In genomic region chr14:103499709-103500108, GRCh38 we compare ENCODE assay signal across 10 cellular contexts. TPM values are rescaled to one million over a fixed set of nuclear protein-coding genes. Genes with fewer than 3 reads are reported as not detected.
DNase-seq lines count a peak whose midpoint lies in the region; ATAC-seq and TF ChIP-seq lines count a peak whose summit lies in the region.
"Had no signal": no experiment of that assay in that cellular context is flagged by ENCODE, and none has a peak within 500 bp of the region (broad histone marks: within the 10 kb centered on the region; RNA-seq: fewer than 3 reads in every experiment).

No MANE protein-coding gene starts in this region.

- no peak for TF ChIP-seq EP300 in SK-N-SH (IDR thresholded peaks at IDR 0.05; ENCODE audit: borderline replicate concordance in 1 of 2, low read depth in 1 of 2, low read length in 1 of 2)

- H3K4me1 Mint-ChIP-seq in effector memory CD8-positive, alpha-beta T cell (ENCODE audit: low read depth in 2 of 2), result peaks cover 9 to 16% of the 10 kb centered on the region in 2 donors

- TF ChIP-seq POLR2A in IMR-90 (IDR thresholded peaks at IDR 0.05; ENCODE audit: low read depth, low read length), result no peak

- no peak overlapping the region for H3K18ac ChIP-seq in IMR-90 (ENCODE audit: low read depth, low read length)

- H3K27me3 ChIP-seq in SK-N-SH (ENCODE audit: insufficient read depth), result no peaks in the 10 kb centered on the region
- no peaks in the 10 kb centered on the region for H3K27me3 ChIP-seq in IMR-90 (ENCODE audit: control insufficient read depth, insufficient read depth, low read length)
- H3K27me3 ChIP-seq: hepatocyte had no signal

- H2BK5ac ChIP-seq in IMR-90 (ENCODE audit: low read depth, low read length, poor library complexity, severe bottlenecking), result no peak overlapping the region

- H2AFZ ChIP-seq in SK-N-SH (ENCODE audit: low read depth) (no peak overlapping the region), IMR-90 (replicated peaks; ENCODE audit: low read length, poor library complexity) (no peak overlapping the region)
- H2AFZ ChIP-seq: hepatocyte had no signal

- peaks cover 2% of the 10 kb centered on the region; the same call in 1 of the 2 replicates for H3K9me1 ChIP-seq in IMR-90 (ENCODE audit: insufficient read depth, low read length)

- H3K27ac Mint-ChIP-seq in effector memory CD8-positive, alpha-beta T cell, result peak overlapping the region; percentile 3 to 62

- peaks cover 0 to 6% of the 10 kb centered on the region in 2 experiments; a peak in 1 of 4 replicates for H3K4me1 ChIP-seq in SK-N-SH (ENCODE audit: control insufficient read depth in 1 of 2, insufficient read depth in 2 of 2, low read depth in 1 of 2, low read length in 1 of 2)
- H3K4me1 ChIP-seq in IMR-90 (ENCODE audit: control insufficient read depth, insufficient read depth, low read length), result no peaks in the 10 kb centered on the region; the same call in 1 of the 2 replicates

- 70% methylated on average over 10 of the region's 10 CpGs for WGBS in SK-N-SH (ENCODE audit: low lambda C conversion rate)
- 83% methylated on average over 4 of the region's 10 CpGs; no CpG with 5 or more reads in 1 of the 2 experiments for WGBS in IMR-90 (ENCODE audit: extremely low coverage in 2 of 2, insufficient read length in 1 of 2), 2 experiments

- intact Hi-C loops in IMR-90 (cut with micrococcal nuclease), result loop anchor here (1.0 kb wide), 1 partner anchor 47 kb away; no protein-coding TSS in a partner anchor
- intact Hi-C loops in posterior vena cava (cut with DNase I), result loop anchor here (1.0 to 5.0 kb wide), 2 partner anchors 25 to 48 kb away; no protein-coding TSS in a partner anchor

- H4K20me1 ChIP-seq in SK-N-SH (ENCODE audit: insufficient read depth), result no peaks in the 10 kb centered on the region
- peaks cover 32% of the 10 kb centered on the region for H4K20me1 ChIP-seq in IMR-90 (ENCODE audit: insufficient read depth, low read length)

- H3K4me2 ChIP-seq in SK-N-SH (no peak overlapping the region), IMR-90 (ENCODE audit: low read depth, low read length) (no peak overlapping the region)
- H3K4me2 ChIP-seq: hepatocyte had no signal

- TF ChIP-seq RAD21 in SK-N-SH (IDR thresholded peaks at IDR 0.05; ENCODE audit: low read length) (no peak), IMR-90 (IDR thresholded peaks at IDR 0.05; ENCODE audit: low read length) (no peak)

- H3K4ac ChIP-seq in IMR-90 (ENCODE audit: low read depth, low read length), result no peak overlapping the region

- H2BK120ac ChIP-seq in IMR-90 (ENCODE audit: low read depth, low read length), result no peak overlapping the region

- H2AK5ac ChIP-seq in IMR-90 (ENCODE audit: low read depth, low read length), result no peak overlapping the region

- peaks cover 16% of the 10 kb centered on the region; the same call in 1 of the 2 replicates for H3K79me2 ChIP-seq in SK-N-SH (ENCODE audit: insufficient read depth)

- no peaks in the 10 kb centered on the region for H3K9me2 ChIP-seq in SK-N-SH

- TF ChIP-seq CTCF in SK-N-SH (IDR thresholded peaks at IDR 0.05), result no peak
- TF ChIP-seq CTCF in IMR-90 (conservative IDR thresholded peaks at IDR 0.05; ENCODE audit: low read depth, low read length), result no peak

- H3K9ac ChIP-seq in SK-N-SH (no peak overlapping the region), IMR-90 (ENCODE audit: low read depth, low read length) (no peak overlapping the region)

- H3K27ac ChIP-seq in SK-N-SH (ENCODE audit: low read depth in 2 of 2, low read length in 1 of 2) (no peak overlapping the region), IMR-90 (ENCODE audit: insufficient read depth, low read length) (no peak overlapping the region)
- H3K27ac ChIP-seq: hepatocyte had no signal

- DNase-seq in SK-N-SH (no peak), IMR-90 (no peak), posterior vena cava (ENCODE audit: low spot score) (peak; percentile 36), NOMO-1 treated with dmso at 0.1 percent for 144 hours (lab: John Stamatoyannopoulos, UW; ENCODE audit: unreplicated experiment) (no peak)
- DNase-seq in effector memory CD8-positive, alpha-beta T cell, result no peak
- no peak for DNase-seq in activated CD8-positive, alpha-beta memory T cell treated with anti-CD3 and anti-CD28 coated beads, Interleukin-2, amount 50 U/mL, for 48 hours

- H2AK9ac ChIP-seq in IMR-90 (replicated peaks; ENCODE audit: low read depth, low read length, poor library complexity), result no peak overlapping the region

- H3K9me3 Mint-ChIP-seq in effector memory CD8-positive, alpha-beta T cell, result no peaks in the 10 kb centered on the region
- H3K9me3 Mint-ChIP-seq: neural crest cell had no signal

- BruUV-seq in IMR-90 (replicated peaks; lab: Mats Ljungman, UMichigan), result no TSS peak

- no peak overlapping the region for H2BK20ac ChIP-seq in IMR-90 (ENCODE audit: low read depth, low read length)

- no peak overlapping the region for H3K23ac ChIP-seq in IMR-90 (ENCODE audit: low read depth, low read length)

- no peak overlapping the region for H4K8ac ChIP-seq in IMR-90 (ENCODE audit: low read depth in 2 of 2, low read length in 2 of 2)

- CTCF ChIA-PET in SK-N-SH (lab: Yijun Ruan, JAX) (interaction anchor here (0.5 to 9.3 kb wide), 24 partner anchors 8 to 289 kb away, joined by 3 to 120 read pairs (median 6); partner anchors contain the start of gene TRMT61A), IMR-90 (lab: Yijun Ruan, JAX) (interaction anchor here (0.5 to 1.3 kb wide), 3 partner anchors 9 to 144 kb away, joined by 3 to 5 read pairs (median 4); no protein-coding TSS in a partner anchor)

- no peak overlapping the region for H3K4me3 Mint-ChIP-seq in effector memory CD8-positive, alpha-beta T cell
- H3K4me3 Mint-ChIP-seq: neural crest cell had no signal

- POLR2A ChIA-PET in SK-N-SH (lab: Yijun Ruan, JAX) (interaction anchor here (0.8 kb wide), 1 partner anchor 10 kb away, joined by 4 read pairs; no protein-coding TSS in a partner anchor), IMR-90 (lab: Charles Lee; ENCODE audit: unreplicated experiment) (no interaction called here)

- H3K4me3 ChIP-seq in SK-N-SH (ENCODE audit: low read depth in 2 of 2, low read length in 1 of 2) (0 out of 4 replicates have a peak overlapping the region, but pooled peaks of 1 of the 2 experiments have one; percentile 16), IMR-90 (ENCODE audit: insufficient read depth, low read depth, low read length) (no peak overlapping the region)
- H3K4me3 ChIP-seq: hepatocyte had no signal

- H3F3A ChIP-seq in SK-N-SH (replicated peaks; ENCODE audit: insufficient read depth), result peaks cover 19% of the 10 kb centered on the region

- H3K14ac ChIP-seq in IMR-90 (replicated peaks; ENCODE audit: low read depth, low read length), result no peak overlapping the region

- peak; percentile 62 for ATAC-seq in SK-N-SH treated with all-trans-retinoic acid at 6 μM for 48 hours
- ATAC-seq in IMR-90 (ENCODE audit: low read depth), result peak; percentile 35
- no peak for ATAC-seq in effector memory CD8-positive, alpha-beta T cell (replicated peaks)
- no peak for ATAC-seq in HG02763 (IDR thresholded peaks at IDR 0.05; ENCODE audit: unreplicated experiment)

- in situ Hi-C loops in IMR-90 (cut with MboI; ENCODE audit: low sequenced_read_pairs), result no loop called here

- H3K36me3 Mint-ChIP-seq in effector memory CD8-positive, alpha-beta T cell (ENCODE audit: insufficient read depth), result peaks cover 75% of the 10 kb centered on the region

- peaks cover 39 to 65% of the 10 kb centered on the region in 2 experiments for H3K79me1 ChIP-seq in IMR-90 (ENCODE audit: low read depth in 1 of 2, low read length in 2 of 2)

- dilution Hi-C loops in IMR-90 (cut with HindIII; ENCODE audit: low sequenced_read_pairs, unreplicated experiment), result no loop called here

- peaks cover 48 to 60% of the 10 kb centered on the region in 2 experiments for H3K36me3 ChIP-seq in SK-N-SH (replicated peaks in 1 of 2; ENCODE audit: control insufficient read depth in 1 of 2, insufficient read depth in 2 of 2, low read length in 1 of 2)
- H3K36me3 ChIP-seq in IMR-90 (ENCODE audit: control insufficient read depth, insufficient read depth, low read length), result peaks cover 57% of the 10 kb centered on the region

- no peak overlapping the region for H4K91ac ChIP-seq in IMR-90 (ENCODE audit: insufficient read depth, low read depth, low read length)

- no peak overlapping the region for H3K56ac ChIP-seq in IMR-90 (ENCODE audit: extremely low read depth, insufficient read depth, low read length)

- no peaks in the 10 kb centered on the region for H3K27me3 Mint-ChIP-seq in effector memory CD8-positive, alpha-beta T cell

- H4K5ac ChIP-seq in IMR-90 (ENCODE audit: low read depth, low read length), result no peak overlapping the region

- no peak overlapping the region for H2BK15ac ChIP-seq in IMR-90 (ENCODE audit: low read depth, low read length)

- no peaks in the 10 kb centered on the region for H3K9me3 ChIP-seq in SK-N-SH
- H3K9me3 ChIP-seq in IMR-90 (ENCODE audit: control insufficient read depth, insufficient read depth, low read length), result no peaks in the 10 kb centered on the region

TF ChIP-seq in SK-N-SH treated with all-trans-retinoic acid at 6 μM for 48 hours, 23 proteins besides CTCF, POLR2A, EP300 and RAD21 (continues in another document):
- no peak for TF ChIP-seq ZNF8 (CRISPR knock-in tag; IDR thresholded peaks at IDR 0.05)
- TF ChIP-seq ZNF565 (CRISPR knock-in tag; conservative IDR thresholded peaks at IDR 0.05; ENCODE audit: low read depth), result no peak

TF ChIP-seq in SK-N-SH, 30 proteins besides CTCF, POLR2A, EP300 and RAD21 (continues in another document):
- TF ChIP-seq, protein P1, sequence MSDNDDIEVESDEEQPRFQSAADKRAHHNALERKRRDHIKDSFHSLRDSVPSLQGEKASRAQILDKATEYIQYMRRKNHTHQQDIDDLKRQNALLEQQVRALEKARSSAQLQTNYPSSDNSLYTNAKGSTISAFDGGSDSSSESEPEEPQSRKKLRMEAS (IDR thresholded peaks at IDR 0.05; ENCODE audit: low read depth), result no peak

TF ChIP-seq in IMR-90, 13 proteins besides CTCF, POLR2A, EP300 and RAD21 (continues in another document):
- TF ChIP-seq MXI1 (IDR thresholded peaks at IDR 0.05; ENCODE audit: borderline replicate concordance, low read depth, low read length), result no peak

RNA-seq across cellular contexts. Expression of gene CKB, which starts 22.9 kb away (rescaled TPM):
- polyA plus RNA-seq in SK-N-SH (2012; rRNA removed), result 47.6 and 53.0 TPM in 2 replicates
- 24.1 and 41.5 TPM in 2 replicates for polyA plus RNA-seq in SK-N-SH (2012; cell fraction: cytosol; rRNA removed)
- polyA plus RNA-seq in SK-N-SH (2012; cell fraction: nucleus; rRNA removed), result 111 and 208 TPM in 2 replicates
- total RNA-seq in IMR-90 (2012; rRNA removed), result 17.7 and 31.7 TPM in 2 replicates
- 82.6 and 120 TPM in 2 replicates for polyA plus RNA-seq in IMR-90 (2012; rRNA removed)
- polyA plus RNA-seq in IMR-90 (2012; cell fraction: cytosol; rRNA removed), result 55.5 and 84.4 TPM in 2 replicates
- 78.1 and 241 TPM in 2 replicates for polyA plus RNA-seq in IMR-90 (2012; cell fraction: nucleus; rRNA removed; ENCODE audit: low replicate concordance)
- total RNA-seq in posterior vena cava, result 100 to 1,000 TPM; 354 to 709 TPM

RNA-seq across cellular contexts. Expression of gene TRMT61A, which starts 29.3 kb away (rescaled TPM):
- polyA plus RNA-seq in SK-N-SH (2012; rRNA removed) (15.8 and 18.1 TPM in 2 replicates), IMR-90 (2012; rRNA removed) (16.2 and 20.0 TPM in 2 replicates)
- polyA plus RNA-seq in SK-N-SH (2012; cell fraction: cytosol; rRNA removed), result 6.9 and 12.1 TPM in 2 replicates
- polyA plus RNA-seq in SK-N-SH (2012; cell fraction: nucleus; rRNA removed), result 32.9 and 37.6 TPM in 2 replicates
- total RNA-seq in IMR-90 (2012; rRNA removed) (5.7 and 6.4 TPM in 2 replicates), posterior vena cava (10 to 100 TPM; 16.2 to 18.0 TPM)
- 9.4 and 20.8 TPM in 2 replicates for polyA plus RNA-seq in IMR-90 (2012; cell fraction: cytosol; rRNA removed)
- 15.1 and 42.4 TPM in 2 replicates for polyA plus RNA-seq in IMR-90 (2012; cell fraction: nucleus; rRNA removed; ENCODE audit: low replicate concordance)

Comparison
In these comparisons a context has a peak if more than half of its experiments do, and no peak if none do; other contexts are left out.
1. ATAC-seq: peak in SK-N-SH treated with all-trans-retinoic acid at 6 μM for 48 hours (single experiment) and IMR-90 (single experiment); none in effector memory CD8-positive, alpha-beta T cell (single experiment) and HG02763 (single experiment).
2. RNA of gene CKB, which starts 22.9 kb away (total RNA-seq): 354 to 709 TPM in posterior vena cava; 17.7 to 31.7 TPM in IMR-90; every median in the first group is over 10 times any median in the second.